Comparison of ENCODE assay signal across 9 cellular contexts in the genomic region with DNA sequence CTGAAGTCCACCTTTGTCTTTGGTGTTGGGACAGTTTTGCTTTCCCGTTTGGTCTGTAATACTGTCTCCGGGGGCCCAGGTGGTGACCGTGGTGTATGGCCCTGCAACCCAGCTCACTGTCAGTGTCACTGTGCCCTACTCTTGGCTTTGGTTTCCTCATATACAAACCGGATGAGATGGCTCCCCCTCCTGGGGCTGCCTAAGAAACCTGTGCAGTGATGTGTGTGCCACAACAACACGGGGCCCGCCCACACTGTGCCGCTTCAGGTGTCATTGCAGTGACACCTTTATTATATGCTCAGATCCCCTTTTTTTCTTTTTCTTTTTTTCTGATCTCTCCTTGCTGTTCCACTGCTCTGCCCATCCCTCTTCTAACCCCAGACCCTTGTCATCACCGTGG.
DNase-seq lines count a peak whose midpoint lies in the region; ATAC-seq lines count a peak whose summit lies in the region.
"Had no signal": no experiment of that assay in that cellular context is flagged by ENCODE, and none has a peak within 500 bp of the region (broad histone marks: within the 10 kb centered on the region; RNA-seq: fewer than 3 reads in every experiment).

No MANE protein-coding gene starts in this region.

- DNase-seq in NCI-H82 (lab: John Stamatoyannopoulos, UW) (peak; percentile 38), NCI-H82 treated with DMSO at 0.1 percent for 48 hours (lab: John Stamatoyannopoulos, UW; ENCODE audit: unreplicated experiment) (no peak), ecto neural progenitor cell (ENCODE audit: low spot score) (no peak), mucosa of gallbladder (ENCODE audit: low spot score) (no peak), NCI-H510A treated with DMSO at 0.1 percent for 48 hours (lab: John Stamatoyannopoulos, UW) (no peak)
- peak; percentile 42 for DNase-seq in activated CD4-positive, alpha-beta T cell treated with anti-CD3 and anti-CD28 coated beads, Interleukin-2, amount 50 U/mL, for 1 hour
- DNase-seq in stimulated activated CD8-positive, alpha-beta memory T cell treated with anti-CD3 and anti-CD28 coated beads, Interleukin-2, amount 100 ng/mL, for 1 hour (ENCODE audit: low read depth in 2 of 2), result peak; percentile 6 to 8

- ATAC-seq in HG03045 (IDR thresholded peaks at IDR 0.05; ENCODE audit: unreplicated experiment), result peak; percentile 72
- ATAC-seq: A549 had no signal

Comparison
In these comparisons a context has a peak if more than half of its experiments do, and no peak if none do; other contexts are left out.
1. DNase-seq: peak in NCI-H82 (single experiment), activated CD4-positive, alpha-beta T cell treated with anti-CD3 and anti-CD28 coated beads, Interleukin-2, amount 50 U/mL, for 1 hour (single experiment) and stimulated activated CD8-positive, alpha-beta memory T cell treated with anti-CD3 and anti-CD28 coated beads, Interleukin-2, amount 100 ng/mL, for 1 hour (2 of 2); none in NCI-H82 treated with DMSO at 0.1 percent for 48 hours (single experiment), ecto neural progenitor cell (single experiment), mucosa of gallbladder (single experiment) and NCI-H510A treated with DMSO at 0.1 percent for 48 hours (single experiment).